30 cellular contexts compared by ENCODE assay signal in genomic region chr22:38437416-38437815, GRCh38. TPM values are rescaled to one million over a fixed set of nuclear protein-coding genes. Genes with fewer than 3 reads are reported as not detected.
A peak's percentile ranks its signal among the peaks of the same experiment; 100 is the strongest.
DNase-seq lines count a peak whose midpoint lies in the region; TF ChIP-seq lines count a peak whose summit lies in the region.
"Had no signal": no experiment of that assay in that cellular context is flagged by ENCODE, and none has a peak within 500 bp of the region (broad histone marks: within the 10 kb centered on the region; RNA-seq: fewer than 3 reads in every experiment).

No MANE protein-coding gene starts in this region.

- H3K36me3 Mint-ChIP-seq in MCF 10A (ENCODE audit: insufficient read depth, unreplicated experiment): no peaks in the 10 kb centered on the region
- H3K36me3 Mint-ChIP-seq: CD14-positive monocyte; CD8-positive, alpha-beta memory T cell had no signal

- POLR2A ChIA-PET in MCF 10A (lab: Yijun Ruan, JAX): no interaction called here

- intact Hi-C loops in MCF 10A (cut with micrococcal nuclease): no loop called here
- intact Hi-C loops in breast epithelium (cut with DNase I; ENCODE audit: low total_unique reads): no loop called here

- H4K91ac ChIP-seq in neuronal stem cell (ENCODE audit: low read depth, low read length, poor library complexity): no peak overlapping the region

- H3K36me3 ChIP-seq in breast epithelium (no peaks in the 10 kb centered on the region), neuronal stem cell (replicated peaks in 1 of 2; ENCODE audit: control insufficient read depth in 2 of 2, insufficient read depth in 2 of 2, low read length in 2 of 2) (no peaks in the 10 kb centered on the region)
- H3K36me3 ChIP-seq: BE2C had no signal

- DNase-seq in MCF 10A (ENCODE audit: unreplicated experiment): peak; percentile 22
- no peak for DNase-seq in breast epithelium (ENCODE audit: low spot score in 2 of 2)
- peak; percentile 18 for DNase-seq in LHCN-M2 (ENCODE audit: low read depth)
- DNase-seq in astrocyte of the hippocampus (ENCODE audit: low read depth, low spot score): peak; percentile 39
- no peak for DNase-seq in neuronal stem cell (ENCODE audit: low spot score)
- no peak for DNase-seq in activated CD4-positive, CD25-positive, alpha-beta regulatory T cell treated with anti-CD3 and anti-CD28 coated beads, Interleukin-2, amount 50 U/mL, for 72 hours
- DNase-seq in NCI-H2107 (lab: John Stamatoyannopoulos, UW): no peak
- no peak for DNase-seq in central memory CD4-positive, alpha-beta T cell
- DNase-seq: ACHN; BE2C; CD8-positive, alpha-beta memory T cell; DMS 273 treated with DMSO at 0.1 percent for 48 hours; DMS79; GM23248; H9; HFFc6; IMR-90; NCI-H1092 treated with DMSO at 0.1 percent for 48 hours; NCI-H1436 treated with DMSO at 0.1 percent for 48 hours; NCI-H187 treated with DMSO at 0.1 percent for 48 hours; NCI-H446; NCI-H524 treated with DMSO at 0.1 percent for 48 hours; NCI-H774; NK-92 treated with Interleukin-12 subunit alpha and Interleukin-12 subunit beta, amount 100 ng/mL, for 24 hours; PC-3; SHP77 treated with DMSO at 0.1 percent for 48 hours had no signal

- H3K4me1 ChIP-seq in breast epithelium (no peaks in the 10 kb centered on the region), neuronal stem cell (ENCODE audit: control insufficient read depth in 2 of 2, insufficient read depth in 1 of 2, low read depth in 1 of 2, low read length in 2 of 2) (peaks cover 1 to 4% of the 10 kb centered on the region in 2 donors)
- H3K4me1 ChIP-seq: BE2C had no signal

- H3K27me3 ChIP-seq in breast epithelium (no peaks in the 10 kb centered on the region), neuronal stem cell (ENCODE audit: control insufficient read depth in 3 of 3, insufficient read depth in 3 of 3, low read depth in 1 of 3, low read length in 3 of 3) (no peaks in the 10 kb centered on the region)
- H3K27me3 ChIP-seq: BE2C had no signal

- H3K4ac ChIP-seq in neuronal stem cell (ENCODE audit: low read length): no peak overlapping the region

- H3K4me2 ChIP-seq in neuronal stem cell (ENCODE audit: insufficient read depth, low read length, poor library complexity, severe bottlenecking): peak overlapping the region; percentile 11
- H3K4me2 ChIP-seq: KMS-11 had no signal

- no peak overlapping the region for H3K14ac ChIP-seq in neuronal stem cell (ENCODE audit: low read length)

- no peak overlapping the region for H3K27ac ChIP-seq in breast epithelium
- H3K27ac ChIP-seq in neuronal stem cell (replicated peaks; ENCODE audit: low read length): no peak overlapping the region
- H3K27ac ChIP-seq: 22Rv1, GM23248, KMS-11, RWPE1 had no signal

- TF ChIP-seq POLR2A in breast epithelium (IDR thresholded peaks at IDR 0.05): no peak

- no peak overlapping the region for H2BK15ac ChIP-seq in neuronal stem cell (ENCODE audit: low read length)

- peak overlapping the region; percentile 43 for H2BK120ac ChIP-seq in neuronal stem cell (ENCODE audit: low read depth, low read length)

- no TSS peak for BruUV-seq in MCF 10A (replicated peaks; lab: Mats Ljungman, UMichigan)

- H4K8ac ChIP-seq in neuronal stem cell (ENCODE audit: low read depth, low read length): no peak overlapping the region

- H3K23ac ChIP-seq in neuronal stem cell (ENCODE audit: low read depth, low read length, poor library complexity): no peak overlapping the region

- H3K4me3 Mint-ChIP-seq in MCF 10A (ENCODE audit: unreplicated experiment): no peak overlapping the region
- H3K4me3 Mint-ChIP-seq: CD14-positive monocyte; CD8-positive, alpha-beta memory T cell; H9; HFFc6 had no signal

- H2AK5ac ChIP-seq in neuronal stem cell (ENCODE audit: low read depth, low read length): peak overlapping the region; percentile 69

- H3K27ac Mint-ChIP-seq in MCF 10A (ENCODE audit: low read depth, unreplicated experiment): no peak overlapping the region
- H3K27ac Mint-ChIP-seq: CD14-positive monocyte; CD8-positive, alpha-beta memory T cell; HFFc6 had no signal

- H3K27me3 Mint-ChIP-seq in MCF 10A (ENCODE audit: insufficient read depth, unreplicated experiment): peaks cover 34% of the 10 kb centered on the region

- TF ChIP-seq CTCF in MCF 10A (IDR thresholded peaks at IDR 0.05; ENCODE audit: unreplicated experiment) (no peak), breast epithelium (IDR thresholded peaks at IDR 0.05) (no peak)

- no peak overlapping the region for H2BK5ac ChIP-seq in neuronal stem cell (ENCODE audit: low read length)

- no peak overlapping the region for H3K9ac ChIP-seq in neuronal stem cell (ENCODE audit: low read depth, low read length, poor library complexity)
- H3K9ac ChIP-seq: GM23248, KMS-11 had no signal

- no peaks in the 10 kb centered on the region for H3K9me3 Mint-ChIP-seq in MCF 10A (ENCODE audit: unreplicated experiment)
- H3K9me3 Mint-ChIP-seq: CD8-positive, alpha-beta memory T cell; H9; HFFc6 had no signal

- no peaks in the 10 kb centered on the region for H3K4me1 Mint-ChIP-seq in MCF 10A (ENCODE audit: insufficient read depth, unreplicated experiment)
- H3K4me1 Mint-ChIP-seq: CD14-positive monocyte; CD8-positive, alpha-beta memory T cell had no signal

- no peak overlapping the region for H3K4me3 ChIP-seq in breast epithelium
- H3K4me3 ChIP-seq in neuronal stem cell (ENCODE audit: low read length in 2 of 2): no peak overlapping the region
- H3K4me3 ChIP-seq: GM23248 had no signal

- no peaks in the 10 kb centered on the region for H3K79me1 ChIP-seq in neuronal stem cell (ENCODE audit: low read depth, low read length)

- peak overlapping the region; percentile 48 for H3K18ac ChIP-seq in neuronal stem cell (ENCODE audit: low read length)

- no peak overlapping the region for H2AFZ ChIP-seq in neuronal stem cell (ENCODE audit: low read length)
- H2AFZ ChIP-seq: GM23248 had no signal

- H2BK12ac ChIP-seq in neuronal stem cell (ENCODE audit: low read length): no peak overlapping the region

- no peaks in the 10 kb centered on the region for H3K9me3 ChIP-seq in breast epithelium
- no peaks in the 10 kb centered on the region for H3K9me3 ChIP-seq in neuronal stem cell (replicated peaks in 1 of 2; ENCODE audit: control insufficient read depth in 2 of 2, insufficient read depth in 1 of 2, low read depth in 1 of 2, low read length in 2 of 2)
- H3K9me3 ChIP-seq: BE2C had no signal

- WGBS in neuronal stem cell (ENCODE audit: extremely low coverage in 2 of 2, insufficient read length in 2 of 2, insufficient replicate concordance in 1 of 2), 2 donors: no CpG with 5 or more reads among the region's 9 CpGs

- CTCF ChIA-PET in MCF 10A (lab: Yijun Ruan, JAX): interaction anchor here (0.5 kb wide), 1 partner anchor 10 kb away, joined by 4 read pairs; no protein-coding TSS in a partner anchor

RNA-seq across cellular contexts. Expression of gene KCNJ4, which starts 17.6 kb away (rescaled TPM):
- total RNA-seq in MCF 10A (2022) (not detected in 2 replicates), breast epithelium (not detected), LHCN-M2 (2014; rRNA removed) (not detected in 2 replicates)
- polyA plus RNA-seq in LHCN-M2 (2012): not detected
- polyA plus RNA-seq in neuronal stem cell (2013, experiment 1 of 2): 6.0 TPM
- polyA plus RNA-seq in neuronal stem cell (2013, experiment 2 of 2): 5.6 TPM
- total RNA-seq: CD8-positive, alpha-beta memory T cell; GM23248; HFFc6; IMR-90; PC-3 had no signal
- polyA plus RNA-seq: CD14-positive monocyte; CD8-positive, alpha-beta memory T cell; GM23248; IMR-90 had no signal

RNA-seq across cellular contexts. Expression of gene KDELR3, which starts 30.5 kb away (rescaled TPM):
- total RNA-seq in MCF 10A (2022): 6.4 and 11.5 TPM in 2 replicates
- total RNA-seq in breast epithelium: 10 to 100 TPM in 2 of 3 donors, 1 to 10 TPM in 1; 8.9 to 18.0 (median 14.9) TPM
- total RNA-seq in LHCN-M2 (2014; rRNA removed): 40.0 and 44.8 TPM in 2 replicates
- polyA plus RNA-seq in LHCN-M2 (2012): 74.3 TPM
- 11.1 TPM for polyA plus RNA-seq in neuronal stem cell (2013, experiment 1 of 2)
- polyA plus RNA-seq in neuronal stem cell (2013, experiment 2 of 2): 11.0 TPM
- polyA plus RNA-seq: CD14-positive monocyte had no signal

Comparison
In these comparisons a context has a peak if more than half of its experiments do, and no peak if none do; other contexts are left out.
1. DNase-seq: peak in MCF 10A (single experiment), LHCN-M2 (single experiment) and astrocyte of the hippocampus (single experiment); none in breast epithelium (0 of 2), neuronal stem cell (single experiment), activated CD4-positive, CD25-positive, alpha-beta regulatory T cell treated with anti-CD3 and anti-CD28 coated beads, Interleukin-2, amount 50 U/mL, for 72 hours (single experiment), NCI-H2107 (single experiment) and central memory CD4-positive, alpha-beta T cell (single experiment).